Comparison of ENCODE assay signal across 19 cellular contexts in genomic region chr1:87231703-87232363, GRCh38.
"Had no signal": no experiment of that assay in that cellular context is flagged by ENCODE, and none has a peak within 500 bp of the region (broad histone marks: within the 10 kb centered on the region; RNA-seq: fewer than 3 reads in every experiment).

No MANE protein-coding gene starts in this region.

- H3K27ac ChIP-seq: esophagus squamous epithelium, left lung, tibial nerve, uterus had no signal

- H3K9me3 ChIP-seq: esophagus squamous epithelium, left lung, tibial nerve, uterus had no signal

- H3K27ac Mint-ChIP-seq: activated CD4-positive, alpha-beta T cell treated with anti-CD3 and anti-CD28 coated beads, Interleukin-2, amount 10 ng/mL, durations not matched to agents 24 days and 14 days; activated naive CD8-positive, alpha-beta T cell treated with anti-CD3 and anti-CD28 coated beads, Interleukin-2, amount 10 ng/mL, durations not matched to agents 7 days and 5 days; brain; nephron had no signal

- H3K36me3 ChIP-seq: esophagus squamous epithelium, left lung, tibial nerve, uterus had no signal

- H3K4me3 Mint-ChIP-seq: activated CD4-positive, alpha-beta T cell treated with anti-CD3 and anti-CD28 coated beads, Interleukin-2, amount 10 ng/mL, durations not matched to agents 24 days and 14 days; activated naive CD8-positive, alpha-beta T cell treated with anti-CD3 and anti-CD28 coated beads, Interleukin-2, amount 10 ng/mL, durations not matched to agents 7 days and 5 days; brain; nephron had no signal

- H3K36me3 Mint-ChIP-seq: activated naive CD8-positive, alpha-beta T cell treated with anti-CD3 and anti-CD28 coated beads, Interleukin-2, amount 10 ng/mL, durations not matched to agents 7 days and 5 days; brain had no signal

- H3K27me3 Mint-ChIP-seq: activated CD4-positive, alpha-beta T cell treated with anti-CD3 and anti-CD28 coated beads, Interleukin-2, amount 10 ng/mL, durations not matched to agents 24 days and 14 days; brain had no signal

- DNase-seq: activated CD4-positive, alpha-beta T cell treated with anti-CD3 and anti-CD28 coated beads, Interleukin-2, amount 10 ng/mL, durations not matched to agents 24 days and 14 days; activated CD4-positive, CD25-positive, alpha-beta regulatory T cell; activated naive CD8-positive, alpha-beta T cell treated with anti-CD3 and anti-CD28 coated beads, Interleukin-2, amount 10 ng/mL, durations not matched to agents 7 days and 5 days; cortex of kidney; effector CD4-positive, alpha-beta T cell; esophagus squamous epithelium; hypothalamus; kidney; left lung; mesenchymal stem cell; nucleus accumbens; posterior cingulate gyrus; retina; stimulated activated CD4-positive, alpha-beta T cell treated with anti-CD3 and anti-CD28 coated beads, Interleukin-12 subunit alpha, Interleukin-12 subunit beta, amount 100 ng/mL, for 4 hours; stimulated activated CD4-positive, alpha-beta T cell treated with anti-CD3 and anti-CD28 coated beads, Interleukin-2, amount 100 ng/mL, for 24 hours; uterus had no signal

- H3K4me3 ChIP-seq: esophagus squamous epithelium, left lung, tibial nerve, uterus had no signal

- H3K9me3 Mint-ChIP-seq: activated CD4-positive, alpha-beta T cell treated with anti-CD3 and anti-CD28 coated beads, Interleukin-2, amount 10 ng/mL, durations not matched to agents 24 days and 14 days; activated naive CD8-positive, alpha-beta T cell treated with anti-CD3 and anti-CD28 coated beads, Interleukin-2, amount 10 ng/mL, durations not matched to agents 7 days and 5 days; brain; nephron had no signal

- H3K27me3 ChIP-seq: esophagus squamous epithelium, left lung, tibial nerve, uterus had no signal

- H3K4me1 Mint-ChIP-seq: activated CD4-positive, alpha-beta T cell treated with anti-CD3 and anti-CD28 coated beads, Interleukin-2, amount 10 ng/mL, durations not matched to agents 24 days and 14 days; activated naive CD8-positive, alpha-beta T cell treated with anti-CD3 and anti-CD28 coated beads, Interleukin-2, amount 10 ng/mL, durations not matched to agents 7 days and 5 days had no signal

- ATAC-seq: left lung had no signal

- H3K4me1 ChIP-seq: esophagus squamous epithelium, left lung, uterus had no signal
